In genomic region chr17:16652252-16652651, GRCh38 we compare ENCODE assay signal across 1 cellular context.
TF ChIP-seq lines count a peak whose summit lies in the region.

No MANE protein-coding gene starts in this region.

TF ChIP-seq in H1, 55 proteins besides CTCF, POLR2A, EP300 and RAD21:
- TF ChIP-seq TAF7 (optimal IDR thresholded peaks at IDR 0.05; ENCODE audit: borderline replicate concordance, low read depth, low read length) (no peak), EGR1 (IDR thresholded peaks at IDR 0.05; ENCODE audit: borderline replicate concordance, low read depth, low read length) (no peak), CHD2 (IDR thresholded peaks at IDR 0.05; ENCODE audit: low read length) (no peak), SP2 (IDR thresholded peaks at IDR 0.05; ENCODE audit: low read length) (no peak), MAFK (IDR thresholded peaks at IDR 0.05; ENCODE audit: low read depth, low read length) (peak; percentile 36; the same call in 1 of the 2 replicates), RBBP5 (IDR thresholded peaks at IDR 0.05; ENCODE audit: borderline replicate concordance, low read depth, low read length) (no peak), NANOG (IDR thresholded peaks at IDR 0.05; ENCODE audit: insufficient read depth, low read depth, low read length, poor library complexity, severe bottlenecking) (no peak), KDM4A (IDR thresholded peaks at IDR 0.05; ENCODE audit: low read depth, low read length, severe bottlenecking) (no peak)
